ENCODE assay signal across 18 cellular contexts in genomic region chr21:42453301-42454220, GRCh38. TPM values are rescaled to one million over a fixed set of nuclear protein-coding genes. Genes with fewer than 3 reads are reported as not detected.
DNase-seq lines count a peak whose midpoint lies in the region; ATAC-seq, FAIRE-seq and TF ChIP-seq lines count a peak whose summit lies in the region.
"Had no signal": no experiment of that assay in that cellular context is flagged by ENCODE, and none has a peak within 500 bp of the region (broad histone marks: within the 10 kb centered on the region; RNA-seq: fewer than 3 reads in every experiment).

No MANE protein-coding gene starts in this region.

- H2AFZ ChIP-seq in HepG2 (ENCODE audit: low read length): no peak overlapping the region
- H2AFZ ChIP-seq: GM23248 had no signal

- no peaks in the 10 kb centered on the region for H3K79me2 ChIP-seq in HepG2 (ENCODE audit: insufficient read depth, low read length)

- H3K9me3 ChIP-seq in liver (ENCODE audit: control insufficient read depth in 4 of 4, low read length in 3 of 4): no peaks in the 10 kb centered on the region
- no peaks in the 10 kb centered on the region for H3K9me3 ChIP-seq in HepG2 (ENCODE audit: low read length)
- H3K9me3 ChIP-seq in tibial nerve: no peaks in the 10 kb centered on the region
- H3K9me3 ChIP-seq: thoracic aorta had no signal

- peaks cover 32% of the 10 kb centered on the region for H3K4me1 Mint-ChIP-seq in nephron

- no peak for TF ChIP-seq EP300 in HepG2 (IDR thresholded peaks at IDR 0.05; ENCODE audit: low read depth in 2 of 2, low read length in 2 of 2)
- TF ChIP-seq EP300 in HepG2 (CRISPR knock-in tag; IDR thresholded peaks at IDR 0.05; ENCODE audit: borderline replicate concordance): no peak
- TF ChIP-seq EP300 in tibial nerve (IDR thresholded peaks at IDR 0.05): no peak

- no peak for DNase-seq in HepG2 (ENCODE audit: low spot score)
- peak; percentile 28 for DNase-seq in RPMI8226
- no peak for DNase-seq in SKM-1 (lab: John Stamatoyannopoulos, UW; ENCODE audit: unreplicated experiment)
- DNase-seq in tibial nerve (ENCODE audit: low spot score in 2 of 2): no peak
- DNase-seq: activated CD4-positive, alpha-beta T cell treated with anti-CD3 and anti-CD28 coated beads for 4 hours; amniotic stem cell; GM23248; NCI-H1436 treated with DMSO at 0.1 percent for 48 hours; NCI-H2171; NK-92 treated with Interleukin-12 subunit alpha and Interleukin-12 subunit beta, amount 100 ng/mL, for 24 hours had no signal

- WGBS in liver: 70% methylated on average over 23 of the region's 23 CpGs
- 17% methylated on average over 14 of the region's 23 CpGs for WGBS in HepG2 (ENCODE audit: low lambda C conversion rate)
- WGBS in tibial nerve, 2 donors: 52 to 58% methylated on average over 19 to 23 of the region's 23 CpGs

- FAIRE-seq in HepG2 (lab: Jason Lieb, UNC): no peak
- FAIRE-seq: frontal cortex, HTR-8/SVneo had no signal

- H3K27me3 ChIP-seq in liver (ENCODE audit: control insufficient read depth in 4 of 4, insufficient read depth in 4 of 4, low read length in 3 of 4): no peaks in the 10 kb centered on the region
- peaks cover 0 to 12% of the 10 kb centered on the region in 2 experiments; a peak in 2 of 5 replicates for H3K27me3 ChIP-seq in HepG2 (ENCODE audit: control insufficient read depth in 1 of 2, insufficient read depth in 2 of 2, low read length in 2 of 2)
- no peaks in the 10 kb centered on the region for H3K27me3 ChIP-seq in tibial nerve
- H3K27me3 ChIP-seq: cardiac muscle cell had no signal

- no peak for TF ChIP-seq CTCF in liver (IDR thresholded peaks at IDR 0.05; ENCODE audit: low read depth, low read length, missing input control)
- no peak for TF ChIP-seq CTCF in HepG2 (CRISPR knock-in tag; IDR thresholded peaks at IDR 0.05)
- TF ChIP-seq CTCF in nephron (IDR thresholded peaks at IDR 0.05; ENCODE audit: unreplicated experiment in 3 of 3): no peak
- TF ChIP-seq CTCF in tibial nerve (IDR thresholded peaks at IDR 0.05): no peak

- H3K4me1 ChIP-seq in liver (ENCODE audit: control insufficient read depth in 4 of 4, insufficient read depth in 4 of 4, low read length in 3 of 4): no peaks in the 10 kb centered on the region
- peaks cover 4% of the 10 kb centered on the region; the same call in 1 of the 2 replicates for H3K4me1 ChIP-seq in HepG2 (ENCODE audit: insufficient read depth, low read length)
- H3K4me1 ChIP-seq in tibial nerve: peaks cover 0 to 6% (median 0%) of the 10 kb centered on the region in 4 donors

- intact Hi-C loops in HepG2 (cut with micrococcal nuclease; ENCODE audit: unreplicated experiment): no loop called here

- ATAC-seq in HepG2 (no peak), GM21367 (IDR thresholded peaks at IDR 0.05; ENCODE audit: unreplicated experiment) (no peak)
- ATAC-seq: stimulated activated effector memory CD8-positive, alpha-beta T cell treated with anti-CD3 and anti-CD28 coated beads, Interleukin-12 subunit alpha, Interleukin-12 subunit beta, amount 100 ng/mL, for 72 hours had no signal

- H3K4me3 Mint-ChIP-seq in nephron: no peak overlapping the region
- H3K4me3 Mint-ChIP-seq: stimulated activated effector memory CD8-positive, alpha-beta T cell treated with anti-CD3 and anti-CD28 coated beads, Interleukin-12 subunit alpha, Interleukin-12 subunit beta, amount 100 ng/mL, for 72 hours had no signal

- CTCF ChIA-PET in HepG2 (lab: Yijun Ruan, JAX; ENCODE audit: low intra/inter-chr PET ratio, low total read pairs): no interaction called here

- H3K27ac ChIP-seq in liver (ENCODE audit: low read depth in 1 of 2, low read length in 2 of 2) (no peak overlapping the region), HepG2 (ENCODE audit: extremely low read length, insufficient read depth, low read length) (no peak overlapping the region), tibial nerve (no peak overlapping the region)
- H3K27ac ChIP-seq: cardiac muscle cell, GM23248, thoracic aorta had no signal

- BruUV-seq in HepG2 (replicated peaks; lab: Mats Ljungman, UMichigan): no TSS peak

- peak overlapping the region; percentile 48 to 76 (median 59) for H3K27ac Mint-ChIP-seq in nephron
- H3K27ac Mint-ChIP-seq: stimulated activated effector memory CD8-positive, alpha-beta T cell treated with anti-CD3 and anti-CD28 coated beads, Interleukin-12 subunit alpha, Interleukin-12 subunit beta, amount 100 ng/mL, for 72 hours had no signal

- H3K27me3 Mint-ChIP-seq in nephron (ENCODE audit: low read depth): peaks cover 7% of the 10 kb centered on the region

- H3K36me3 ChIP-seq in liver (ENCODE audit: control insufficient read depth in 4 of 4, insufficient read depth in 3 of 4, low read depth in 1 of 4, low read length in 3 of 4) (no peaks in the 10 kb centered on the region), HepG2 (replicated peaks in 1 of 2; ENCODE audit: control insufficient read depth in 1 of 2, insufficient read depth in 2 of 2, low read length in 2 of 2) (no peaks in the 10 kb centered on the region), tibial nerve (no peaks in the 10 kb centered on the region)
- H3K36me3 ChIP-seq: cardiac muscle cell, thoracic aorta had no signal

- H3K9ac ChIP-seq in liver (ENCODE audit: low read depth in 1 of 2, low read length in 2 of 2): no peak overlapping the region
- H3K9ac ChIP-seq in HepG2 (ENCODE audit: insufficient read depth, low read depth, low read length): no peak overlapping the region
- H3K9ac ChIP-seq: GM23248 had no signal

- no peak for TF ChIP-seq RAD21 in liver (IDR thresholded peaks at IDR 0.05)
- TF ChIP-seq RAD21 in HepG2 (CRISPR knock-in tag; IDR thresholded peaks at IDR 0.05): no peak

- H3K9me3 Mint-ChIP-seq in nephron: peaks cover 5% of the 10 kb centered on the region
- H3K9me3 Mint-ChIP-seq: stimulated activated effector memory CD8-positive, alpha-beta T cell treated with anti-CD3 and anti-CD28 coated beads, Interleukin-12 subunit alpha, Interleukin-12 subunit beta, amount 100 ng/mL, for 72 hours had no signal

- TF ChIP-seq POLR2A in HepG2 (IDR thresholded peaks at IDR 0.05; ENCODE audit: insufficient read depth in 1 of 2, low read depth in 2 of 2, low read length in 2 of 2) (no peak), tibial nerve (IDR thresholded peaks at IDR 0.05) (no peak)

- POLR2A ChIA-PET in HepG2 (lab: Yijun Ruan, JAX): no interaction called here

- H3K4me3 ChIP-seq in liver (ENCODE audit: low read depth in 1 of 3, low read length in 3 of 3) (no peak overlapping the region), HepG2 (replicated peaks in 1 of 3; ENCODE audit: insufficient read depth in 1 of 3, low read depth in 2 of 3, low read length in 3 of 3) (no peak overlapping the region), tibial nerve (no peak overlapping the region)
- H3K4me3 ChIP-seq: cardiac muscle cell, GM23248, thoracic aorta had no signal

- H3K4me2 ChIP-seq in HepG2 (ENCODE audit: low read depth, low read length): no peak overlapping the region

- H4K20me1 ChIP-seq in HepG2 (ENCODE audit: insufficient read depth, low read length): no peaks in the 10 kb centered on the region

- in situ Hi-C loops in HepG2 (cut with HindIII; ENCODE audit: extremely low pct_ligation_motif_present, low pct_unique_long_range_greater_than_20kb): no loop called here

- no peaks in the 10 kb centered on the region for H3K36me3 Mint-ChIP-seq in nephron (ENCODE audit: low read depth)

RNA-seq across cellular contexts. Expression of gene RSPH1, which starts 42.5 kb away (rescaled TPM):
- total RNA-seq in liver (under 1 TPM; 0.09 to 0.17 TPM), HepG2 (2016; rRNA removed; fragmentation: Illumina TruSeq; extraction: Trizol) (not detected in 2 replicates), tibial nerve (1 to 10 TPM in 1 of 4 donors, under 1 TPM in 1, not detected in 2; 0.21 to 1.7 TPM)
- polyA plus RNA-seq in liver (under 1 TPM in 1 of 2 donors, not detected in 1; 0.16 TPM), HepG2 (2011; rRNA removed) (not detected in 2 replicates)
- not detected in 2 replicates for total RNA-seq in HepG2 (2016; cell fraction: cytosol; rRNA removed; fragmentation: Illumina TruSeq; extraction: Trizol; ENCODE audit: low read depth)
- not detected in 2 replicates for total RNA-seq in HepG2 (2016; cell fraction: insoluble cytoplasmic fraction; rRNA removed; fragmentation: Illumina TruSeq; extraction: Trizol)
- not detected in 2 replicates for total RNA-seq in HepG2 (2016; cell fraction: membrane; rRNA removed; fragmentation: Illumina TruSeq; extraction: Trizol)
- not detected in 2 replicates for total RNA-seq in HepG2 (2016; cell fraction: nucleus; rRNA removed; fragmentation: Illumina TruSeq; extraction: Trizol)
- polyA plus RNA-seq in HepG2 (2011; cell fraction: cytosol; rRNA removed): not detected in 2 replicates
- not detected in 2 replicates for polyA plus RNA-seq in HepG2 (2011; cell fraction: nucleus; rRNA removed)
- not detected in 2 replicates for polyA plus RNA-seq in HepG2 (2012)
- polyA plus RNA-seq in HepG2 (2016; cell fraction: cytosol; fragmentation: Illumina TruSeq; extraction: Trizol; ENCODE audit: low read depth): not detected in 2 replicates
- not detected in 2 replicates for polyA plus RNA-seq in HepG2 (2016; cell fraction: insoluble cytoplasmic fraction; fragmentation: Illumina TruSeq; extraction: Trizol; ENCODE audit: low read depth)
- polyA plus RNA-seq in HepG2 (2016; cell fraction: membrane; fragmentation: Illumina TruSeq; extraction: Trizol; ENCODE audit: low read depth): not detected in 2 replicates
- polyA plus RNA-seq in HepG2 (2016; cell fraction: nucleus; fragmentation: Illumina TruSeq; extraction: Trizol; ENCODE audit: insufficient read depth, low read depth): not detected in 2 replicates
- polyA minus RNA-seq in HepG2 (2011; rRNA and poly(A)+ RNA removed; ENCODE audit: low replicate concordance): not detected in 2 replicates
- not detected in 2 replicates for polyA minus RNA-seq in HepG2 (2011; cell fraction: cytosol; rRNA and poly(A)+ RNA removed)
- not detected in 2 replicates for polyA minus RNA-seq in HepG2 (2011; cell fraction: nucleus; rRNA and poly(A)+ RNA removed)
- polyA plus RNA-seq: GM23248 had no signal

RNA-seq across cellular contexts. Expression of gene UBASH3A, which starts 49.9 kb away (rescaled TPM):
- total RNA-seq in liver: under 1 TPM; 0.65 to 0.75 TPM
- polyA plus RNA-seq in liver: under 1 TPM; 0.10 to 0.24 TPM
- not detected in 2 replicates for total RNA-seq in HepG2 (2016; rRNA removed; fragmentation: Illumina TruSeq; extraction: Trizol)
- not detected in 2 replicates for total RNA-seq in HepG2 (2016; cell fraction: cytosol; rRNA removed; fragmentation: Illumina TruSeq; extraction: Trizol; ENCODE audit: low read depth)
- not detected in 2 replicates for total RNA-seq in HepG2 (2016; cell fraction: insoluble cytoplasmic fraction; rRNA removed; fragmentation: Illumina TruSeq; extraction: Trizol)
- total RNA-seq in HepG2 (2016; cell fraction: membrane; rRNA removed; fragmentation: Illumina TruSeq; extraction: Trizol): not detected in 2 replicates
- not detected in 2 replicates for total RNA-seq in HepG2 (2016; cell fraction: nucleus; rRNA removed; fragmentation: Illumina TruSeq; extraction: Trizol)
- 0.03 TPM in 1 of 2 replicates, not detected in the other for polyA plus RNA-seq in HepG2 (2011; rRNA removed)
- polyA plus RNA-seq in HepG2 (2011; cell fraction: cytosol; rRNA removed): not detected in 2 replicates
- 0.14 TPM in 1 of 2 replicates, not detected in the other for polyA plus RNA-seq in HepG2 (2011; cell fraction: nucleus; rRNA removed)
- polyA plus RNA-seq in HepG2 (2012): not detected in 2 replicates
- polyA plus RNA-seq in HepG2 (2016; cell fraction: cytosol; fragmentation: Illumina TruSeq; extraction: Trizol; ENCODE audit: low read depth): not detected in 2 replicates
- polyA plus RNA-seq in HepG2 (2016; cell fraction: insoluble cytoplasmic fraction; fragmentation: Illumina TruSeq; extraction: Trizol; ENCODE audit: low read depth): not detected in 2 replicates
- not detected in 2 replicates for polyA plus RNA-seq in HepG2 (2016; cell fraction: membrane; fragmentation: Illumina TruSeq; extraction: Trizol; ENCODE audit: low read depth)
- polyA plus RNA-seq in HepG2 (2016; cell fraction: nucleus; fragmentation: Illumina TruSeq; extraction: Trizol; ENCODE audit: insufficient read depth, low read depth): not detected in 2 replicates
- polyA minus RNA-seq in HepG2 (2011; rRNA and poly(A)+ RNA removed; ENCODE audit: low replicate concordance): 0.05 and 0.24 TPM in 2 replicates
- polyA minus RNA-seq in HepG2 (2011; cell fraction: cytosol; rRNA and poly(A)+ RNA removed): not detected in 2 replicates
- not detected in 2 replicates for polyA minus RNA-seq in HepG2 (2011; cell fraction: nucleus; rRNA and poly(A)+ RNA removed)
- total RNA-seq in tibial nerve: 1 to 10 TPM in 1 of 4 donors, under 1 TPM in 2, not detected in 1; 0.59 to 5.9 (median 0.90) TPM
- total RNA-seq: cardiac muscle cell, frontal cortex, GM23248 had no signal
- polyA plus RNA-seq: cardiac muscle cell, GM23248 had no signal

RNA-seq across cellular contexts. Expression of gene TMPRSS3, which starts 57.7 kb away (rescaled TPM):
- total RNA-seq in liver: under 1 TPM in 1 of 2 donors, not detected in 1; 0.50 TPM
- polyA plus RNA-seq in liver: under 1 TPM in 1 of 2 donors, not detected in 1; 0.25 TPM
- total RNA-seq in HepG2 (2016; rRNA removed; fragmentation: Illumina TruSeq; extraction: Trizol): 2.8 and 3.5 TPM in 2 replicates
- total RNA-seq in HepG2 (2016; cell fraction: cytosol; rRNA removed; fragmentation: Illumina TruSeq; extraction: Trizol; ENCODE audit: low read depth): 3.0 and 3.4 TPM in 2 replicates
- 3.4 and 4.2 TPM in 2 replicates for total RNA-seq in HepG2 (2016; cell fraction: insoluble cytoplasmic fraction; rRNA removed; fragmentation: Illumina TruSeq; extraction: Trizol)
- 4.9 and 6.4 TPM in 2 replicates for total RNA-seq in HepG2 (2016; cell fraction: membrane; rRNA removed; fragmentation: Illumina TruSeq; extraction: Trizol)
- 2.5 and 3.0 TPM in 2 replicates for total RNA-seq in HepG2 (2016; cell fraction: nucleus; rRNA removed; fragmentation: Illumina TruSeq; extraction: Trizol)
- 16.9 and 17.8 TPM in 2 replicates for polyA plus RNA-seq in HepG2 (2011; rRNA removed)
- 14.6 and 15.1 TPM in 2 replicates for polyA plus RNA-seq in HepG2 (2011; cell fraction: cytosol; rRNA removed)
- 14.6 and 14.7 TPM in 2 replicates for polyA plus RNA-seq in HepG2 (2011; cell fraction: nucleus; rRNA removed)
- 3.3 and 13.6 TPM in 2 replicates for polyA plus RNA-seq in HepG2 (2012)
- 3.5 and 4.6 TPM in 2 replicates for polyA plus RNA-seq in HepG2 (2016; cell fraction: cytosol; fragmentation: Illumina TruSeq; extraction: Trizol; ENCODE audit: low read depth)
- polyA plus RNA-seq in HepG2 (2016; cell fraction: insoluble cytoplasmic fraction; fragmentation: Illumina TruSeq; extraction: Trizol; ENCODE audit: low read depth): 4.4 and 4.5 TPM in 2 replicates
- polyA plus RNA-seq in HepG2 (2016; cell fraction: membrane; fragmentation: Illumina TruSeq; extraction: Trizol; ENCODE audit: low read depth): 4.1 and 5.4 TPM in 2 replicates
- 2.8 and 4.3 TPM in 2 replicates for polyA plus RNA-seq in HepG2 (2016; cell fraction: nucleus; fragmentation: Illumina TruSeq; extraction: Trizol; ENCODE audit: insufficient read depth, low read depth)
- 16.7 and 58.0 TPM in 2 replicates for polyA minus RNA-seq in HepG2 (2011; rRNA and poly(A)+ RNA removed; ENCODE audit: low replicate concordance)
- 4.6 and 6.1 TPM in 2 replicates for polyA minus RNA-seq in HepG2 (2011; cell fraction: cytosol; rRNA and poly(A)+ RNA removed)
- 7.6 and 14.0 TPM in 2 replicates for polyA minus RNA-seq in HepG2 (2011; cell fraction: nucleus; rRNA and poly(A)+ RNA removed)
- not detected for total RNA-seq in tibial nerve
- total RNA-seq: cardiac muscle cell, frontal cortex, GM23248, thoracic aorta had no signal
- polyA plus RNA-seq: cardiac muscle cell, GM23248 had no signal
